ENCODE assay signal across 8 cellular contexts in the genomic region with DNA sequence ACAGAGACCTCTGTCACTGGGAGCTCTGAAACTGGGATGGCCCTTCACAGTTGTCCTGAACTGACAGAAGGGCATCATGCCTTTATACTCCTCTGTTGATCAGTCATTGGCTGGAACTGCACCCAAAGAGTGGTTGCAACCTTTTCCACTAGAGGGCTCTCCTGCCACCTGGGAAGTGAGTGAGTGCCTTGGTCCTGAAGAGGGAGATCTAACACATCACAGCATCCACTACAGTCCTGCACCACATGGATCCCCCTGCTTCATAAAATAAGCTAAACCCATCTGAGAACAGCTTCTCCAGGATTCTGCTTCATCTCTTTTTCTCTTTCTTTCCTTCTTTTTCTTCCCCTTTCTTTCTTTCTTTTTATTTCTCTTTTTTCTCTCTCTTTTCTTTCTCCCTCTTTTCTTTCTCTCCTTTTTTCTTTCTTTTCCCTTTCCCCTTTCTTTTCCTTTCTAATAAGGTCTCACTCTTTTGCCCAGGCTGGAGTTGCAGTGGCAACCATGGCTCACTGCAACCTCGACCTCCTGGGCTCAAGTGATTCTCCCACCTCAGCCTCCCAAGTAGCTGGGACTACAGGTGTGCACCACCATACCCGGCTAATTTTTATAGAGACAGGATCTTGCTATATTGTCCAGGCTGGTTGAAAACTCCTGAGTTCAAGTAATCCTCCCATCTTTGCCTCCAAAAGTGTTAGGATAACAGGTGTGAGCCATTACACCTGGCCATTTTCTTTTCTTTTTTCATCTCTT. TPM values are rescaled to one million over a fixed set of nuclear protein-coding genes. Genes with fewer than 3 reads are reported as not detected.
DNase-seq lines count a peak whose midpoint lies in the region; ATAC-seq lines count a peak whose summit lies in the region.

No MANE protein-coding gene starts in this region.

- H3K27me3 ChIP-seq in mesendoderm (ENCODE audit: insufficient read depth, low read length, poor library complexity): no peaks in the 10 kb centered on the region

- no peak overlapping the region for H4K5ac ChIP-seq in mesendoderm (ENCODE audit: low read length)

- H3K9me3 Mint-ChIP-seq in stimulated activated effector memory CD8-positive, alpha-beta T cell treated with anti-CD3 and anti-CD28 coated beads, Interleukin-12 subunit alpha, Interleukin-12 subunit beta, amount 100 ng/mL, for 72 hours: no peaks in the 10 kb centered on the region

- H3K27ac ChIP-seq in mesendoderm (ENCODE audit: low read depth, low read length): no peak overlapping the region

- no peaks in the 10 kb centered on the region for H3K79me2 ChIP-seq in mesendoderm (ENCODE audit: control insufficient read depth, insufficient read depth, low read length)

- H4K8ac ChIP-seq in mesendoderm (ENCODE audit: low read depth, low read length): no peak overlapping the region

- peak; percentile 89 for ATAC-seq in GM18517 (IDR thresholded peaks at IDR 0.05; ENCODE audit: unreplicated experiment)
- peak; percentile 96 for ATAC-seq in HG03103 (IDR thresholded peaks at IDR 0.05; ENCODE audit: low read depth, unreplicated experiment)
- peak; percentile 94 for ATAC-seq in stimulated activated effector memory CD8-positive, alpha-beta T cell treated with anti-CD3 and anti-CD28 coated beads, Interleukin-12 subunit alpha, Interleukin-12 subunit beta, amount 100 ng/mL, for 72 hours

- no peak overlapping the region for H3K18ac ChIP-seq in mesendoderm (ENCODE audit: low read length)

- no peaks in the 10 kb centered on the region for H3K36me3 ChIP-seq in mesendoderm (ENCODE audit: control insufficient read depth, insufficient read depth, low read length)

- H3K4ac ChIP-seq in mesendoderm (ENCODE audit: low read depth, low read length): no peak overlapping the region

- H3K4me2 ChIP-seq in mesendoderm (ENCODE audit: low read length): no peak overlapping the region

- H3K79me1 ChIP-seq in mesendoderm (ENCODE audit: low read length): no peaks in the 10 kb centered on the region

- H2BK15ac ChIP-seq in mesendoderm (replicated peaks; ENCODE audit: low read depth): no peak overlapping the region

- no peak overlapping the region for H2BK5ac ChIP-seq in mesendoderm (ENCODE audit: low read length)

- H3K23ac ChIP-seq in mesendoderm (ENCODE audit: low read length): no peak overlapping the region

- no peak overlapping the region for H3K56ac ChIP-seq in mesendoderm (ENCODE audit: low read length)

- no peak overlapping the region for H3K9ac ChIP-seq in mesendoderm (ENCODE audit: low read length)

- no peak overlapping the region for H2AK5ac ChIP-seq in mesendoderm (ENCODE audit: low read length)

- H3K4me1 ChIP-seq in mesendoderm (ENCODE audit: control insufficient read depth, low read depth, low read length): no peaks in the 10 kb centered on the region

- no peak overlapping the region for H3K4me3 Mint-ChIP-seq in stimulated activated effector memory CD8-positive, alpha-beta T cell treated with anti-CD3 and anti-CD28 coated beads, Interleukin-12 subunit alpha, Interleukin-12 subunit beta, amount 100 ng/mL, for 72 hours

- H3K27ac Mint-ChIP-seq in stimulated activated effector memory CD8-positive, alpha-beta T cell treated with anti-CD3 and anti-CD28 coated beads, Interleukin-12 subunit alpha, Interleukin-12 subunit beta, amount 100 ng/mL, for 72 hours: no peak overlapping the region

- no peaks in the 10 kb centered on the region for H3K4me1 Mint-ChIP-seq in stimulated activated effector memory CD8-positive, alpha-beta T cell treated with anti-CD3 and anti-CD28 coated beads, Interleukin-12 subunit alpha, Interleukin-12 subunit beta, amount 100 ng/mL, for 72 hours

- no peaks in the 10 kb centered on the region for H3K36me3 Mint-ChIP-seq in stimulated activated effector memory CD8-positive, alpha-beta T cell treated with anti-CD3 and anti-CD28 coated beads, Interleukin-12 subunit alpha, Interleukin-12 subunit beta, amount 100 ng/mL, for 72 hours

- no peak overlapping the region for H2BK120ac ChIP-seq in mesendoderm (ENCODE audit: low read depth, low read length)

- no CpG with 5 or more reads among the region's 2 CpGs for WGBS in mesendoderm (ENCODE audit: extremely low coverage, insufficient coverage, low lambda C conversion rate)

- no peak overlapping the region for H3K4me3 ChIP-seq in mesendoderm (ENCODE audit: low read length)

- peak; percentile 60 for DNase-seq in AG08395 (ENCODE audit: low spot score)
- peak; percentile 9 to 53 for DNase-seq in NCI-H446 (lab: John Stamatoyannopoulos, UW)
- peak; percentile 22 to 35 for DNase-seq in activated CD4-positive, alpha-beta T cell treated with anti-CD3 and anti-CD28 coated beads for 24 hours (ENCODE audit: low read depth in 2 of 2)
- DNase-seq in dermis blood vessel endothelial cell: peak; percentile 82
- DNase-seq in mesendoderm: peak; percentile 94
- DNase-seq in stimulated activated effector memory CD8-positive, alpha-beta T cell treated with anti-CD3 and anti-CD28 coated beads, Interleukin-12 subunit alpha, Interleukin-12 subunit beta, amount 100 ng/mL, for 72 hours (ENCODE audit: low spot score in 2 of 2): peak; percentile 17 to 70

RNA-seq across cellular contexts. Expression of gene RAF1, which starts 42.8 kb away (rescaled TPM):
- total RNA-seq in dermis blood vessel endothelial cell: 69.1 and 96.3 TPM in 2 replicates
- 75.7 TPM for polyA plus RNA-seq in mesendoderm (2013, experiment 1 of 2)
- polyA plus RNA-seq in mesendoderm (2013, experiment 2 of 2): 74.9 TPM

RNA-seq across cellular contexts. Expression of gene TMEM40, which starts 52.4 kb away (rescaled TPM):
- total RNA-seq in dermis blood vessel endothelial cell: not detected in 2 replicates
- polyA plus RNA-seq in mesendoderm (2013, experiment 1 of 2): 0.49 TPM
- polyA plus RNA-seq in mesendoderm (2013, experiment 2 of 2): 0.71 TPM

Comparison
In these comparisons a context has a peak if more than half of its experiments do, and no peak if none do; other contexts are left out.
1. DNase-seq: peak in every context shown above with its lines; median percentile 94 in mesendoderm; 82 in dermis blood vessel endothelial cell; 60 in AG08395; 44 in stimulated activated effector memory CD8-positive, alpha-beta T cell treated with anti-CD3 and anti-CD28 coated beads, Interleukin-12 subunit alpha, Interleukin-12 subunit beta, amount 100 ng/mL, for 72 hours; 31 in NCI-H446; 28 in activated CD4-positive, alpha-beta T cell treated with anti-CD3 and anti-CD28 coated beads for 24 hours.